In the genomic region with DNA sequence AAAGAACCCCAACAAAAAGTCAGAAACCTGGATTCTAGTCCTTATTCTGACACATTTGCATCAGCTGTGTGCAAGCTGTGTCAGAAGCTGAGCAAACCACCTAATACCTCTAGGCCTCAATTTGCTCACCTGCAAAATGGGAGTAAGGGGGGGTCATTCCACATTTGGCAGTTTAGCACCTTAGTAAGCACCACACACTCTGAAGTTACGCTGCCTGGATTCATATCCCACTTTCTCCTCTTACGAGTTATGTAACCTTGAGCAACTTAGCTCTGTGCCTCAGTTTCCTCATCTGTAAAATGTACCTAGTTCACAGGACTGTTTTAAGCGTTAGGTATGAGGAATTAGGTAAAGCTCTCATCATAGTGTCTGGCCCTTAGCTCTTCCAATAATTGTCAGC, we compare ENCODE assay signal across 18 cellular contexts.
"Had no signal": no experiment of that assay in that cellular context is flagged by ENCODE, and none has a peak within 500 bp of the region (broad histone marks: within the 10 kb centered on the region; RNA-seq: fewer than 3 reads in every experiment).

No MANE protein-coding gene starts in this region.

- H3K4me3 ChIP-seq: coronary artery, heart left ventricle, left lung, stomach, suprapubic skin, transverse colon had no signal

- H3K27ac ChIP-seq: coronary artery, left lung, stomach, suprapubic skin, transverse colon had no signal

- ATAC-seq: left lung; natural killer cell treated with Interleukin-12 subunit alpha and Interleukin-12 subunit beta and Interleukin-15 and Interleukin-18, amount 100 ng/mL, for 72 hours; stimulated activated effector memory CD8-positive, alpha-beta T cell treated with anti-CD3 and anti-CD28 coated beads, Interleukin-12 subunit alpha, Interleukin-12 subunit beta, amount 100 ng/mL, for 72 hours; WTC11 had no signal

- DNase-seq: activated CD4-positive, alpha-beta T cell treated with anti-CD3 and anti-CD28 coated beads, Interleukin-2, amount 50 U/mL, for 4 hours; activated naive CD4-positive, alpha-beta T cell treated with Interleukin-2 at 50 U/mL for 16 hours; activated naive CD8-positive, alpha-beta T cell treated with anti-CD3 and anti-CD28 coated beads for 36 hours; activated T-cell treated with anti-CD3 and anti-CD28 coated beads, Interleukin-2, amount 50 U/mL, for 48 hours; amniotic stem cell; cerebellar nuclear complex; heart left ventricle; left lung; small intestine; stimulated activated CD4-positive, alpha-beta T cell treated with anti-CD3 and anti-CD28 coated beads, Interleukin-2, amount 100 ng/mL, for 24 hours; stomach; T1000; transverse colon had no signal

- H3K27me3 ChIP-seq: heart left ventricle, left lung, stomach, suprapubic skin, transverse colon had no signal

- H3K36me3 ChIP-seq: heart left ventricle, left lung, stomach, suprapubic skin, transverse colon had no signal

- H3K9me3 ChIP-seq: heart left ventricle, left lung, stomach, suprapubic skin, transverse colon had no signal
